8 cellular contexts compared by ENCODE assay signal in genomic region chr14:76151398-76152332, GRCh38. TPM values are rescaled to one million over a fixed set of nuclear protein-coding genes. Genes with fewer than 3 reads are reported as not detected.
A peak's percentile ranks its signal among the peaks of the same experiment; 100 is the strongest.
DNase-seq lines count a peak whose midpoint lies in the region; ATAC-seq and TF ChIP-seq lines count a peak whose summit lies in the region.

TSS of gene GPATCH2L (plus strand) at chr14:76151922. CDS start at chr14:76154364, 2,442 bp downstream.

- TF ChIP-seq POLR2A in GM15510 (IDR thresholded peaks at IDR 0.05; ENCODE audit: borderline replicate concordance, extremely low read depth, insufficient read length), result peak; percentile 86

- H3K36me3 ChIP-seq in psoas muscle (ENCODE audit: insufficient read depth in 1 of 2, low read depth in 1 of 2) (peaks cover 0 to 25% of the 10 kb centered on the region in 2 donors), urinary bladder (ENCODE audit: insufficient read depth) (no peaks in the 10 kb centered on the region)

- TF ChIP-seq CTCF in psoas muscle (IDR thresholded peaks at IDR 0.05), result no peak

- H3K36me3 Mint-ChIP-seq in T-helper 17 cell (ENCODE audit: low read depth), result peaks cover 9% of the 10 kb centered on the region

- H3K27ac Mint-ChIP-seq in T-helper 17 cell, result peak within 1 kb of the TSS; percentile 99

- DNase-seq in NCI-H146 (lab: John Stamatoyannopoulos, UW) (peak; percentile 83), T-helper 17 cell (peak; percentile 93 to 99 (median 94)), amniotic stem cell (lab: John Stamatoyannopoulos, UW) (peak; percentile 54), left ventricle myocardium superior (peak; percentile 96), psoas muscle (peak; percentile 96 to 98)

- peak; percentile 95 for ATAC-seq in HG02852 (IDR thresholded peaks at IDR 0.05; ENCODE audit: unreplicated experiment)
- ATAC-seq in T-helper 17 cell, result peak; percentile 92
- ATAC-seq in left ventricle myocardium superior, result peak; percentile 100
- ATAC-seq in psoas muscle, result peak; percentile 100

- no peaks in the 10 kb centered on the region for H3K9me3 ChIP-seq in T-helper 17 cell (ENCODE audit: control insufficient read depth, low read length, poor library complexity, severe bottlenecking)
- H3K9me3 ChIP-seq in psoas muscle, result no peaks in the 10 kb centered on the region

- peak within 1 kb of the TSS; percentile 98 for H3K27ac ChIP-seq in psoas muscle
- H3K27ac ChIP-seq in urinary bladder (ENCODE audit: low read depth), result peak within 1 kb of the TSS; percentile 65

- H3K4me1 ChIP-seq in psoas muscle (peaks cover 42% of the 10 kb centered on the region), urinary bladder (ENCODE audit: insufficient read depth) (no peaks in the 10 kb centered on the region)

- 3 to 4% (median 3%) methylated on average over 34 to 43 of the region's 43 CpGs for WGBS in psoas muscle, 3 donors
- WGBS in urinary bladder, result 2% methylated on average over 43 of the region's 43 CpGs

- H3K27me3 ChIP-seq in psoas muscle (ENCODE audit: insufficient read depth in 3 of 3, low read length in 2 of 3), result no peaks in the 10 kb centered on the region

- intact Hi-C loops in left ventricle myocardium superior (cut with micrococcal nuclease), result no loop called here
- intact Hi-C loops in psoas muscle (cut with DNase I), result loop anchor here in 1 of 2 donors (5.0 kb wide), 1 partner anchor 201 kb away; no protein-coding TSS in a partner anchor

- no peaks in the 10 kb centered on the region for H3K27me3 Mint-ChIP-seq in T-helper 17 cell

- H3K4me1 Mint-ChIP-seq in T-helper 17 cell, result peaks cover 41% of the 10 kb centered on the region

- peak within 1 kb of the TSS; percentile 99 for H3K4me3 Mint-ChIP-seq in T-helper 17 cell

- H3K4me3 ChIP-seq in psoas muscle, result peak within 1 kb of the TSS; percentile 96
- H3K4me3 ChIP-seq in urinary bladder (ENCODE audit: low read depth, low read length), result peak within 1 kb of the TSS; percentile 68

RNA-seq across cellular contexts. Expression of gene GPATCH2L, which starts in this region (rescaled TPM):
- total RNA-seq in T-helper 17 cell (10 to 100 TPM; 62.0 to 63.9 TPM), left ventricle myocardium superior (22.8 TPM), psoas muscle (10 to 100 TPM; 29.9 to 42.6 (median 34.6) TPM), urinary bladder (80.1 TPM)
- polyA plus RNA-seq in psoas muscle (10 to 100 TPM in 1 of 3 donors, 1 to 10 TPM in 2; 6.2 to 17.6 (median 7.5) TPM), urinary bladder (18.5 TPM)

Comparison
In these comparisons a context has a peak if more than half of its experiments do, and no peak if none do; other contexts are left out.
1. Peak in every context shown above with its lines: DNase-seq, ATAC-seq, H3K4me3 ChIP-seq and H3K27ac ChIP-seq.